Comparison of ENCODE assay signal across 1 cellular context in genomic region chr6:35471836-35472345, GRCh38.
TF ChIP-seq lines count a peak whose summit lies in the region.

No MANE protein-coding gene starts in this region.

TF ChIP-seq in WTC11, 78 proteins besides CTCF, POLR2A, EP300 and RAD21 (continued from another document):
- TF ChIP-seq HMGXB4 (CRISPR knock-in tag; IDR thresholded peaks at IDR 0.05) = no peak
